In genomic region chr16:58506241-58507194, GRCh38 we compare ENCODE assay signal across 16 cellular contexts. TPM values are rescaled to one million over a fixed set of nuclear protein-coding genes. Genes with fewer than 3 reads are reported as not detected.
DNase-seq lines count a peak whose midpoint lies in the region; ATAC-seq and TF ChIP-seq lines count a peak whose summit lies in the region.
"Had no signal": no experiment of that assay in that cellular context is flagged by ENCODE, and none has a peak within 500 bp of the region (broad histone marks: within the 10 kb centered on the region; RNA-seq: fewer than 3 reads in every experiment).

No MANE protein-coding gene starts in this region.

- no peak overlapping the region for H3K4me3 ChIP-seq in BLaER1
- H3K4me3 ChIP-seq in GM12865 (ENCODE audit: low read depth, low read length) = no peak overlapping the region
- H3K4me3 ChIP-seq in upper lobe of left lung = no peak overlapping the region
- no peak overlapping the region for H3K4me3 ChIP-seq in vagina
- H3K4me3 ChIP-seq: testis had no signal

- WGBS in upper lobe of left lung, 2 donors = 73 to 82% methylated on average over 9 to 18 of the region's 20 CpGs

- ATAC-seq in T-helper 17 cell = no peak
- ATAC-seq in upper lobe of left lung (ENCODE audit: low FRiP score in 2 of 2) = no peak
- ATAC-seq: left colon had no signal

- peak; percentile 4 for TF ChIP-seq CTCF in GM12865 (IDR thresholded peaks at IDR 0.05; ENCODE audit: insufficient read depth, low read depth, low read length, missing control alignments)
- TF ChIP-seq CTCF in upper lobe of left lung (IDR thresholded peaks at IDR 0.05) = no peak
- no peak for TF ChIP-seq CTCF in vagina (IDR thresholded peaks at IDR 0.05)

- no peak for DNase-seq in GM12865 (ENCODE audit: low read depth)
- no peak for DNase-seq in T-helper 17 cell
- DNase-seq in mesenteric fat pad (ENCODE audit: low spot score) = peak; percentile 72
- DNase-seq in HEK293T (ENCODE audit: extremely low spot score) = no peak
- DNase-seq in upper lobe of left lung = no peak
- DNase-seq in vagina (ENCODE audit: extremely low spot score in 2 of 2) = no peak
- DNase-seq: activated naive CD4-positive, alpha-beta T cell; left colon; NCI-H1105 treated with DMSO at 0.1 percent for 48 hours; NK-92 treated with Interleukin-12 subunit alpha and Interleukin-12 subunit beta, amount 100 ng/mL, for 24 hours; stimulated activated CD4-positive, alpha-beta T cell treated with anti-CD3 and anti-CD28 coated beads, Interleukin-4, amount 100 ng/mL, for 1 hour; T-helper 1 cell; testis had no signal

- H3K36me3 ChIP-seq in BLaER1 (0 out of 2 replicates have a peak, but pooled peaks cover 6% of the 10 kb centered on the region), upper lobe of left lung (peaks cover 0 to 25% (median 10%) of the 10 kb centered on the region in 4 donors), vagina (peaks cover 0 to 3% of the 10 kb centered on the region in 2 donors)

- H3K4me1 Mint-ChIP-seq in T-helper 17 cell = peaks cover 9% of the 10 kb centered on the region

- H3K27me3 Mint-ChIP-seq in T-helper 17 cell = peaks cover 11% of the 10 kb centered on the region

- H4K20me1 ChIP-seq in BLaER1 = no peaks in the 10 kb centered on the region

- H3K27me3 ChIP-seq in BLaER1 (peaks cover 13% of the 10 kb centered on the region), upper lobe of left lung (peaks cover 0 to 10% (median 2%) of the 10 kb centered on the region in 4 donors), vagina (no peaks in the 10 kb centered on the region)
- H3K27me3 ChIP-seq: testis had no signal

- POLR2A ChIA-PET in HEK293T (lab: Yijun Ruan, JAX) = no interaction called here

- intact Hi-C loops in vagina (cut with DNase I) = no loop called here

- H3K9me3 ChIP-seq in BLaER1 (no peaks in the 10 kb centered on the region), T-helper 17 cell (ENCODE audit: control insufficient read depth, low read length, poor library complexity, severe bottlenecking) (no peaks in the 10 kb centered on the region), upper lobe of left lung (no peaks in the 10 kb centered on the region), vagina (no peaks in the 10 kb centered on the region)
- H3K9me3 ChIP-seq: testis had no signal

- H3K27ac Mint-ChIP-seq in T-helper 17 cell = peak overlapping the region; percentile 57
- H3K27ac Mint-ChIP-seq: B cell had no signal

- peaks cover 17% of the 10 kb centered on the region for H3K4me1 ChIP-seq in BLaER1
- H3K4me1 ChIP-seq in upper lobe of left lung = peaks cover under 1 to 5% (median 3%) of the 10 kb centered on the region in 4 donors
- peaks cover 3% of the 10 kb centered on the region for H3K4me1 ChIP-seq in vagina

- H3K4me3 Mint-ChIP-seq in T-helper 17 cell = no peak overlapping the region
- H3K4me3 Mint-ChIP-seq: B cell had no signal

- H3K36me3 Mint-ChIP-seq in T-helper 17 cell (ENCODE audit: low read depth) = no peaks in the 10 kb centered on the region

- no peak overlapping the region for H3K9ac ChIP-seq in BLaER1
- H3K9ac ChIP-seq: KMS-11 had no signal

- CTCF ChIA-PET in HEK293T (lab: Yijun Ruan, JAX) = no interaction called here

- TF ChIP-seq EP300 in upper lobe of left lung (IDR thresholded peaks at IDR 0.05) = no peak

- H3K27ac ChIP-seq in BLaER1 = no peak overlapping the region
- no peak overlapping the region for H3K27ac ChIP-seq in upper lobe of left lung
- H3K27ac ChIP-seq in vagina = no peak overlapping the region
- H3K27ac ChIP-seq: KMS-11, testis had no signal

- peak overlapping the region; percentile 34; the same call in 1 of the 2 replicates for H3K4me2 ChIP-seq in BLaER1
- H3K4me2 ChIP-seq: KMS-11 had no signal

- no peak for TF ChIP-seq POLR2A in upper lobe of left lung (IDR thresholded peaks at IDR 0.05)
- TF ChIP-seq POLR2A in vagina (IDR thresholded peaks at IDR 0.05) = no peak

TF ChIP-seq in HEK293T, 16 proteins besides CTCF, POLR2A, EP300 and RAD21:
- TF ChIP-seq TARDBP (IDR thresholded peaks at IDR 0.05) (no peak), ELF4 (IDR thresholded peaks at IDR 0.05) (no peak), FOXK2 (IDR thresholded peaks at IDR 0.05) (no peak), CTBP1 (IDR thresholded peaks at IDR 0.05; ENCODE audit: borderline replicate concordance) (no peak), ARNT (IDR thresholded peaks at IDR 0.05) (no peak), LEF1 (IDR thresholded peaks at IDR 0.05; ENCODE audit: borderline replicate concordance) (no peak)
TF ChIP-seq in HEK293T: peak in this region for 0.

RNA-seq across cellular contexts. Expression of gene NDRG4, which starts 6.6 kb away (rescaled TPM):
- total RNA-seq in T-helper 17 cell = 1 to 10 TPM in 1 of 2 donors, under 1 TPM in 1; 0.90 to 1.3 TPM
- total RNA-seq in mesenteric fat pad = 2.8 TPM
- total RNA-seq in upper lobe of left lung = 10 to 100 TPM; 25.1 to 81.0 (median 30.5) TPM
- total RNA-seq in vagina = 128 TPM

RNA-seq across cellular contexts. Expression of gene SETD6, which starts 8.8 kb away (rescaled TPM):
- total RNA-seq in T-helper 17 cell = 10 to 100 TPM; 20.7 to 24.7 TPM
- 12.3 TPM for total RNA-seq in mesenteric fat pad
- total RNA-seq in upper lobe of left lung = 10 to 100 TPM; 17.3 to 78.6 (median 31.7) TPM
- total RNA-seq in vagina = 79.1 TPM
